In genomic region chr12:116539905-116540482, GRCh38 we compare ENCODE assay signal across 8 cellular contexts. TPM values are rescaled to one million over a fixed set of nuclear protein-coding genes. Genes with fewer than 3 reads are reported as not detected.
DNase-seq lines count a peak whose midpoint lies in the region; ATAC-seq and TF ChIP-seq lines count a peak whose summit lies in the region.

No MANE protein-coding gene starts in this region.

- intact Hi-C loops in Panc1 (cut with micrococcal nuclease; ENCODE audit: unreplicated experiment): no loop called here

- POLR2A ChIA-PET in Panc1 (lab: Charles Lee): interaction anchor here (0.7 kb wide), 1 partner anchor 104 kb away, joined by 3 read pairs; no protein-coding TSS in a partner anchor

- peaks cover 43% of the 10 kb centered on the region for H3K4me1 Mint-ChIP-seq in GM23338

- no peaks in the 10 kb centered on the region; the same call in 2 of the 3 replicates for H3K36me3 Mint-ChIP-seq in GM23338 (ENCODE audit: low read depth)

- no peaks in the 10 kb centered on the region for H3K79me2 ChIP-seq in GM23338 (replicated peaks; ENCODE audit: insufficient read depth)

- DNase-seq in GM23338 (ENCODE audit: low spot score): peak; percentile 73
- no peak for DNase-seq in Panc1 (ENCODE audit: low read depth, low spot score)
- DNase-seq in foreskin fibroblast: peak; percentile 75 to 89
- peak; percentile 82 for DNase-seq in renal cortical epithelial cell (ENCODE audit: low read depth)
- no peak for DNase-seq in NCI-H1048 (lab: John Stamatoyannopoulos, UW)
- no peak for DNase-seq in NCI-H226
- no peak for DNase-seq in germinal center (ENCODE audit: low spot score)

- in situ Hi-C loops in Panc1 (cut with HindIII; ENCODE audit: low pct_unique_long_range_greater_than_20kb, low sequenced_read_pairs): no loop called here

- no peaks in the 10 kb centered on the region for H3K27me3 ChIP-seq in GM23338 (ENCODE audit: insufficient read depth)
- H3K27me3 ChIP-seq in Panc1 (ENCODE audit: control insufficient read depth, insufficient read depth, low read length): no peaks in the 10 kb centered on the region

- no peaks in the 10 kb centered on the region for H3K9me3 ChIP-seq in Panc1 (ENCODE audit: control insufficient read depth, insufficient read depth, low read depth, low read length)

- H3K36me3 ChIP-seq in GM23338 (ENCODE audit: insufficient read depth) (no peaks in the 10 kb centered on the region), Panc1 (ENCODE audit: control insufficient read depth, insufficient read depth, low read length) (no peaks in the 10 kb centered on the region)

- no TSS peak for BruUV-seq in Panc1 (replicated peaks; lab: Mats Ljungman, UMichigan)

- no peaks in the 10 kb centered on the region for H3K9me3 Mint-ChIP-seq in GM23338

- peaks cover 19% of the 10 kb centered on the region for H3K4me1 ChIP-seq in GM23338 (ENCODE audit: insufficient read depth)
- H3K4me1 ChIP-seq in Panc1 (ENCODE audit: control insufficient read depth, insufficient read depth, low read length): peaks cover 57% of the 10 kb centered on the region

- H3K4me3 ChIP-seq in GM23338 (peak overlapping the region; percentile 28; the same call in 1 of the 2 replicates), Panc1 (ENCODE audit: low read depth in 2 of 2, low read length in 2 of 2) (peak overlapping the region in 1 of 2 experiments; percentile 0; a peak in 1 of 4 replicates), foreskin fibroblast (ENCODE audit: low read depth in 1 of 2, low read length in 2 of 2) (no peak overlapping the region)

- H3F3A ChIP-seq in GM23338 (replicated peaks; ENCODE audit: low read depth): no peaks in the 10 kb centered on the region

- H3K4me3 Mint-ChIP-seq in GM23338: peak overlapping the region; percentile 55

- peak overlapping the region; percentile 64 for H3K27ac ChIP-seq in GM23338 (ENCODE audit: low read depth)
- peak overlapping the region; percentile 93 for H3K27ac ChIP-seq in Panc1 (ENCODE audit: low read length)

- no peak for TF ChIP-seq CTCF in GM23338 (conservative IDR thresholded peaks at IDR 0.05; ENCODE audit: low read depth in 2 of 2)
- TF ChIP-seq CTCF in Panc1 (IDR thresholded peaks at IDR 0.05): no peak
- no peak for TF ChIP-seq CTCF in foreskin fibroblast (IDR thresholded peaks at IDR 0.05; ENCODE audit: low read depth, low read length)

- peak overlapping the region; percentile 80 for H3K27ac Mint-ChIP-seq in GM23338

- CTCF ChIA-PET in Panc1 (lab: Charles Lee): no interaction called here

- peak overlapping the region; percentile 58 for H3K4me2 ChIP-seq in GM23338

- no peaks in the 10 kb centered on the region for H4K20me1 ChIP-seq in GM23338 (replicated peaks; ENCODE audit: insufficient read depth)

- peak overlapping the region; percentile 64; the same call in 1 of the 2 replicates for H2AFZ ChIP-seq in GM23338

- ATAC-seq in GM23338 (peak; percentile 81), Panc1 (peak; percentile 47), HG02642 (IDR thresholded peaks at IDR 0.05; ENCODE audit: poor library complexity, unreplicated experiment) (no peak)

- no peaks in the 10 kb centered on the region for H3K9me2 ChIP-seq in GM23338 (ENCODE audit: insufficient read depth)

- peaks cover 14% of the 10 kb centered on the region for H3K27me3 Mint-ChIP-seq in GM23338 (ENCODE audit: insufficient read depth, low read depth, poor library complexity)

TF ChIP-seq in GM23338, 12 proteins besides CTCF, POLR2A, EP300 and RAD21:
- no peak for TF ChIP-seq CREB1 (CRISPR knock-in tag; IDR thresholded peaks at IDR 0.05; ENCODE audit: low read depth)
- no peak for TF ChIP-seq STAT1 (IDR thresholded peaks at IDR 0.05; ENCODE audit: unreplicated experiment)

RNA-seq across cellular contexts. Expression of gene MAP1LC3B2, which starts 19.2 kb away (rescaled TPM):
- 0.54 and 1.3 TPM in 2 replicates for total RNA-seq in GM23338 (2014; rRNA removed; shearing (Covaris generic))
- polyA plus RNA-seq in GM23338 (2016; fragmentation: Nextera tagmentation; extraction: Ambion mirVana): 6.7 and 9.4 TPM in 2 replicates
- total RNA-seq in Panc1 (2021; ENCODE audit: unreplicated experiment) (1.9 TPM), renal cortical epithelial cell (0.35 and 1.6 TPM in 2 replicates)
- 9.4 TPM for polyA plus RNA-seq in Panc1 (2012; ENCODE audit: insufficient read length)

Comparison
In these comparisons a context has a peak if more than half of its experiments do, and no peak if none do; other contexts are left out.
1. DNase-seq: peak in GM23338 (single experiment), foreskin fibroblast (2 of 2) and renal cortical epithelial cell (single experiment); none in Panc1 (single experiment), NCI-H1048 (single experiment), NCI-H226 (single experiment) and germinal center (single experiment).